In the genomic region with DNA sequence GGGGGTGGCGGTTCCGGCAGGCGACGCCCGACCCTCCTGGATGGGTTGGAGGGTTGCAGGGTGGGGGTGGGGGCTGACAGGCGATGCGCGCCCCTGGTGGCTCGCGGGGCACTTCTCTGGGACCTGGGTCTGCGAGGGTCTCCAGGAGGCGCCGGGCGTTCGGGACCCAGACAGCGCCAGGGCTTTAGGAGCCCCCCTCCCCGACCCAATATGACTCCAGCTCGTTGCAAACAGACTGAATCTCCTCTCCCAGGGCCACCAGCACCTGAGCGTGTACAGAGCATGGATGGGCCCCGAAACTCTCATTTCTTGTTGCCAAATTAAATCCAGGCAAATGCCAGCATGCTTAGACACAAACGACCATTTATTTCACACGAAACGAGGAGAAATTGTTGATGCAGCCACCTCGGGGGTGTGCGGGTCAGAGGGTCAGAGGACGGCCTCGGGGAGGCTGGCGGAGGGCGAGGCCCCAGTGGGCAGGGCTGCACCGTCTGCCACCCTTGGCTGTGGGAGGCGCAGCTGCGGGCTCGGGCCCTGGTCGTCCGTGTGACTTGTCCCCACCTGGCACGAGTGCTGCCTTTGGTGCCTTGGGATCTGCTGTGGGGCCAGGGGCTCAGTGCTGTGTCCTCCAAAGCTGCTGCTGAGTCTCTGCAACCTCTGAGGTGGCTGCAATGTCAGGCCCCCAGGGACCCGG, we compare ENCODE assay signal across 9 cellular contexts. TPM values are rescaled to one million over a fixed set of nuclear protein-coding genes. Genes with fewer than 3 reads are reported as not detected.
DNase-seq lines count a peak whose midpoint lies in the region; ATAC-seq and TF ChIP-seq lines count a peak whose summit lies in the region.
"Had no signal": no experiment of that assay in that cellular context is flagged by ENCODE, and none has a peak within 500 bp of the region (broad histone marks: within the 10 kb centered on the region; RNA-seq: fewer than 3 reads in every experiment).

No MANE protein-coding gene starts in this region.

- POLR2A ChIA-PET in Caco-2 (lab: Charles Lee), result no interaction called here

- peak; percentile 23 to 62 for ATAC-seq in activated naive CD4-positive, alpha-beta T cell treated with anti-CD3 and anti-CD28 coated beads, Interleukin-2, amount 50 U/mL, for 72 hours
- ATAC-seq in left lung (peak; percentile 19), GM21515 (IDR thresholded peaks at IDR 0.05; ENCODE audit: unreplicated experiment) (no peak), GM21526 (IDR thresholded peaks at IDR 0.05; ENCODE audit: low FRiP score, unreplicated experiment) (no peak), GM21423 (IDR thresholded peaks at IDR 0.05; ENCODE audit: unreplicated experiment) (no peak)

- DNase-seq in Caco-2, result peak in 1 of 2 experiments; percentile 65
- peak; percentile 84 for DNase-seq in HuH-7.5 (ENCODE audit: low spot score)
- DNase-seq in activated naive CD4-positive, alpha-beta T cell treated with anti-CD3 and anti-CD28 coated beads, Interleukin-2, amount 50 U/mL, for 72 hours (ENCODE audit: low spot score in 2 of 2), result peak in 1 of 2 donors; percentile 55
- no peak for DNase-seq in left lung
- no peak for DNase-seq in posterior vena cava (ENCODE audit: low spot score)

- no peaks in the 10 kb centered on the region for H3K27me3 Mint-ChIP-seq in Caco-2 (ENCODE audit: insufficient read depth, unreplicated experiment)

- peaks cover 39% of the 10 kb centered on the region for H3K4me1 ChIP-seq in Caco-2
- peaks cover 0 to 15% of the 10 kb centered on the region in 2 donors for H3K4me1 ChIP-seq in left lung

- no TSS peak for BruUV-seq in Caco-2 (replicated peaks; lab: Mats Ljungman, UMichigan)

- H3K9me3 Mint-ChIP-seq in Caco-2 (ENCODE audit: unreplicated experiment), result peaks cover 13% of the 10 kb centered on the region
- H3K9me3 Mint-ChIP-seq in activated naive CD4-positive, alpha-beta T cell treated with anti-CD3 and anti-CD28 coated beads, Interleukin-2, amount 50 U/mL, for 72 hours, result no peaks in the 10 kb centered on the region
- H3K9me3 Mint-ChIP-seq: dendritic cell treated with granulocyte-macrophage colony-stimulating factor and Interleukin-4, amounts not matched to agents 40 ng/mL and 50 ng/mL, for 4 days had no signal

- H3K27me3 ChIP-seq in Caco-2 (replicated peaks; ENCODE audit: control insufficient read depth, insufficient read depth, low read length), result no peaks in the 10 kb centered on the region
- peaks cover 0 to 23% of the 10 kb centered on the region in 2 donors for H3K27me3 ChIP-seq in left lung

- no peak overlapping the region for H3K27ac ChIP-seq in left lung

- intact Hi-C loops in Caco-2 (cut with micrococcal nuclease; ENCODE audit: unreplicated experiment), result loop anchor here (1.0 to 2.0 kb wide), 3 partner anchors 18 to 66 kb away; no protein-coding TSS in a partner anchor
- intact Hi-C loops in left lung (cut with DNase I), result no loop called here
- intact Hi-C loops in posterior vena cava (cut with DNase I), result loop anchor here in 1 of 2 donors (10.0 kb wide), 1 partner anchor 662 kb away; no protein-coding TSS in a partner anchor

- peak; percentile 71 to 95 for TF ChIP-seq CTCF in Caco-2 (IDR thresholded peaks at IDR 0.05; ENCODE audit: insufficient read depth in 1 of 2, low read depth in 1 of 2, low read length in 1 of 2, severe bottlenecking in 1 of 2, unreplicated experiment in 1 of 2)
- TF ChIP-seq CTCF in left lung (IDR thresholded peaks at IDR 0.05), result peak; percentile 57 to 60

- no peak overlapping the region for H3K4me3 ChIP-seq in Caco-2 (ENCODE audit: low read depth, low read length)
- no peak overlapping the region for H3K4me3 ChIP-seq in left lung

- no peaks in the 10 kb centered on the region for H3K36me3 ChIP-seq in Caco-2 (ENCODE audit: control insufficient read depth, insufficient read depth, low read length)
- no peaks in the 10 kb centered on the region for H3K36me3 ChIP-seq in left lung

- no peaks in the 10 kb centered on the region for H3K9me3 ChIP-seq in Caco-2
- no peaks in the 10 kb centered on the region for H3K9me3 ChIP-seq in left lung

- H3K4me1 Mint-ChIP-seq in Caco-2 (ENCODE audit: low read depth, unreplicated experiment), result peaks cover 7% of the 10 kb centered on the region

- CTCF ChIA-PET in Caco-2 (lab: Charles Lee), result interaction anchor here (1.0 to 2.1 kb wide), 2 partner anchors 15 to 18 kb away, joined by 7 to 16 read pairs; no protein-coding TSS in a partner anchor

- H3K36me3 Mint-ChIP-seq in Caco-2 (ENCODE audit: insufficient read depth, unreplicated experiment), result no peaks in the 10 kb centered on the region
- H3K36me3 Mint-ChIP-seq in activated naive CD4-positive, alpha-beta T cell treated with anti-CD3 and anti-CD28 coated beads, Interleukin-2, amount 50 U/mL, for 72 hours, result no peaks in the 10 kb centered on the region

- H3K27ac Mint-ChIP-seq in Caco-2 (ENCODE audit: unreplicated experiment), result peak overlapping the region; percentile 29
- no peak overlapping the region for H3K27ac Mint-ChIP-seq in activated naive CD4-positive, alpha-beta T cell treated with anti-CD3 and anti-CD28 coated beads, Interleukin-2, amount 50 U/mL, for 72 hours
- H3K27ac Mint-ChIP-seq: dendritic cell treated with granulocyte-macrophage colony-stimulating factor and Interleukin-4, amounts not matched to agents 40 ng/mL and 50 ng/mL, for 4 days had no signal

- no peak overlapping the region for H3K4me3 Mint-ChIP-seq in Caco-2 (ENCODE audit: unreplicated experiment)
- H3K4me3 Mint-ChIP-seq: dendritic cell treated with granulocyte-macrophage colony-stimulating factor and Interleukin-4, amounts not matched to agents 40 ng/mL and 50 ng/mL, for 4 days had no signal

RNA-seq across cellular contexts. Expression of gene GATA5, which starts 20.9 kb away (rescaled TPM):
- total RNA-seq in Caco-2 (2022), result 0.12 and 0.25 TPM in 2 replicates
- total RNA-seq in activated naive CD4-positive, alpha-beta T cell treated with anti-CD3 and anti-CD28 coated beads, Interleukin-2, amount 50 U/mL, for 72 hours, result not detected
- total RNA-seq in left lung, result 1 to 10 TPM in 1 of 2 donors, under 1 TPM in 1; 0.84 to 2.5 TPM
- total RNA-seq in posterior vena cava, result 1 to 10 TPM; 3.8 to 6.8 TPM

Comparison
In these comparisons a context has a peak if more than half of its experiments do, and no peak if none do; other contexts are left out.
1. ATAC-seq: peak in activated naive CD4-positive, alpha-beta T cell treated with anti-CD3 and anti-CD28 coated beads, Interleukin-2, amount 50 U/mL, for 72 hours (2 of 2) and left lung (single experiment); none in GM21515 (single experiment), GM21526 (single experiment) and GM21423 (single experiment).